Comparison of ENCODE assay signal across 1 cellular context in genomic region chr22:41091139-41092022, GRCh38.
TF ChIP-seq lines count a peak whose summit lies in the region.

No MANE protein-coding gene starts in this region.

TF ChIP-seq in HepG2, 621 proteins besides CTCF, POLR2A, EP300 and RAD21 (continued from another document and continues in another):
- TF ChIP-seq, protein P1, sequence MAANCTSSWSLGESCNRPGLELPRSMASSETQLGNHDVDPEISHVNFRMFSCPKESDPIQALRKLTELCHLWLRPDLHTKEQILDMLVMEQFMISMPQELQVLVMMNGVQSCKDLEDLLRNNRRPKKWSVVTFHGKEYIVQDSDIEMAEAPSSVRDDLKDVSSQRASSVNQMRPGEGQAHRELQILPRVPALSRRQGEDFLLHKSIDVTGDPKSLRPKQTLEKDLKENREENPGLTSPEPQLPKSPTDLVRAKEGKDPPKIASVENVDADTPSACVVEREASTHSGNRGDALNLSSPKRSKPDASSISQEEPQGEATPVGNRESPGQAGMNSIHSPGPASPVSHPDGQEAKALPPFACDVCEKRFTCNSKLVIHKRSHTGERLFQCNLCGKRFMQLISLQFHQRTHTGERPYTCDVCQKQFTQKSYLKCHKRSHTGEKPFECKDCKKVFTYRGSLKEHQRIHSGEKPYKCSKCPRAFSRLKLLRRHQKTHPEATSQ (CRISPR knock-in tag; IDR thresholded peaks at IDR 0.05; ENCODE audit: borderline replicate concordance), result peak; percentile 38; the same call in 1 of the 2 replicates
- 0 out of 2 replicates have a peak, but pooled peaks have one; percentile 24 for TF ChIP-seq KDM5A (IDR thresholded peaks at IDR 0.05; ENCODE audit: borderline replicate concordance, low read length)
- no peak for TF ChIP-seq MNT (IDR thresholded peaks at IDR 0.05)
- TF ChIP-seq SIX1 (CRISPR knock-in tag; IDR thresholded peaks at IDR 0.05; ENCODE audit: borderline replicate concordance), result peak; percentile 14; the same call in 1 of the 2 replicates
- TF ChIP-seq ZNF44 (CRISPR knock-in tag; IDR thresholded peaks at IDR 0.05), result no peak
- TF ChIP-seq TCF7L2 (IDR thresholded peaks at IDR 0.05; ENCODE audit: low read depth, low read length), result no peak
- 0 out of 2 replicates have a peak, but pooled peaks have one; percentile 77 for TF ChIP-seq ZNF83 (CRISPR knock-in tag; IDR thresholded peaks at IDR 0.05; ENCODE audit: borderline replicate concordance)
- TF ChIP-seq, protein P2, sequence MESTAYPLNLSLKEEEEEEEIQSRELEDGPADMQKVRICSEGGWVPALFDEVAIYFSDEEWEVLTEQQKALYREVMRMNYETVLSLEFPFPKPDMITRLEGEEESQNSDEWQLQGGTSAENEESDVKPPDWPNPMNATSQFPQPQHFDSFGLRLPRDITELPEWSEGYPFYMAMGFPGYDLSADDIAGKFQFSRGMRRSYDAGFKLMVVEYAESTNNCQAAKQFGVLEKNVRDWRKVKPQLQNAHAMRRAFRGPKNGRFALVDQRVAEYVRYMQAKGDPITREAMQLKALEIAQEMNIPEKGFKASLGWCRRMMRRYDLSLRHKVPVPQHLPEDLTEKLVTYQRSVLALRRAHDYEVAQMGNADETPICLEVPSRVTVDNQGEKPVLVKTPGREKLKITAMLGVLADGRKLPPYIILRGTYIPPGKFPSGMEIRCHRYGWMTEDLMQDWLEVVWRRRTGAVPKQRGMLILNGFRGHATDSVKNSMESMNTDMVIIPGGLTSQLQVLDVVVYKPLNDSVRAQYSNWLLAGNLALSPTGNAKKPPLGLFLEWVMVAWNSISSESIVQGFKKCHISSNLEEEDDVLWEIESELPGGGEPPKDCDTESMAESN (CRISPR knock-in tag; conservative IDR thresholded peaks at IDR 0.05), result 0 out of 2 replicates have a peak, but pooled peaks have one; percentile 42
- TF ChIP-seq, protein P3, sequence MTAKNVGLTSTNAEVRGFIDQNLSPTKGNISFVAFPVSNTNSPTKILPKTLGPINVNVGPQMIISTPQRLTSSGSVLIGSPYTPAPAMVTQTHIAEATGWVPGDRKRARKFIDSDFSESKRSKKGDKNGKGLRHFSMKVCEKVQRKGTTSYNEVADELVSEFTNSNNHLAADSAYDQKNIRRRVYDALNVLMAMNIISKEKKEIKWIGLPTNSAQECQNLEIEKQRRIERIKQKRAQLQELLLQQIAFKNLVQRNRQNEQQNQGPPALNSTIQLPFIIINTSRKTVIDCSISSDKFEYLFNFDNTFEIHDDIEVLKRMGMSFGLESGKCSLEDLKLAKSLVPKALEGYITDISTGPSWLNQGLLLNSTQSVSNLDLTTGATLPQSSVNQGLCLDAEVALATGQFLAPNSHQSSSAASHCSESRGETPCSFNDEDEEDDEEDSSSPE (CRISPR knock-in tag; IDR thresholded peaks at IDR 0.05), result peak; percentile 48
- peak; percentile 53; the same call in 1 of the 2 replicates for TF ChIP-seq ZNF34 (CRISPR knock-in tag; IDR thresholded peaks at IDR 0.05; ENCODE audit: borderline replicate concordance)
- no peak for TF ChIP-seq MAFG (CRISPR knock-in tag; IDR thresholded peaks at IDR 0.05)
- peak; percentile 56 for TF ChIP-seq NFYC (CRISPR knock-in tag; IDR thresholded peaks at IDR 0.05)
- no peak for TF ChIP-seq FOXP1 (IDR thresholded peaks at IDR 0.05)
- TF ChIP-seq FOXP1 (CRISPR knock-in tag; IDR thresholded peaks at IDR 0.05), result no peak
- TF ChIP-seq, protein P4, sequence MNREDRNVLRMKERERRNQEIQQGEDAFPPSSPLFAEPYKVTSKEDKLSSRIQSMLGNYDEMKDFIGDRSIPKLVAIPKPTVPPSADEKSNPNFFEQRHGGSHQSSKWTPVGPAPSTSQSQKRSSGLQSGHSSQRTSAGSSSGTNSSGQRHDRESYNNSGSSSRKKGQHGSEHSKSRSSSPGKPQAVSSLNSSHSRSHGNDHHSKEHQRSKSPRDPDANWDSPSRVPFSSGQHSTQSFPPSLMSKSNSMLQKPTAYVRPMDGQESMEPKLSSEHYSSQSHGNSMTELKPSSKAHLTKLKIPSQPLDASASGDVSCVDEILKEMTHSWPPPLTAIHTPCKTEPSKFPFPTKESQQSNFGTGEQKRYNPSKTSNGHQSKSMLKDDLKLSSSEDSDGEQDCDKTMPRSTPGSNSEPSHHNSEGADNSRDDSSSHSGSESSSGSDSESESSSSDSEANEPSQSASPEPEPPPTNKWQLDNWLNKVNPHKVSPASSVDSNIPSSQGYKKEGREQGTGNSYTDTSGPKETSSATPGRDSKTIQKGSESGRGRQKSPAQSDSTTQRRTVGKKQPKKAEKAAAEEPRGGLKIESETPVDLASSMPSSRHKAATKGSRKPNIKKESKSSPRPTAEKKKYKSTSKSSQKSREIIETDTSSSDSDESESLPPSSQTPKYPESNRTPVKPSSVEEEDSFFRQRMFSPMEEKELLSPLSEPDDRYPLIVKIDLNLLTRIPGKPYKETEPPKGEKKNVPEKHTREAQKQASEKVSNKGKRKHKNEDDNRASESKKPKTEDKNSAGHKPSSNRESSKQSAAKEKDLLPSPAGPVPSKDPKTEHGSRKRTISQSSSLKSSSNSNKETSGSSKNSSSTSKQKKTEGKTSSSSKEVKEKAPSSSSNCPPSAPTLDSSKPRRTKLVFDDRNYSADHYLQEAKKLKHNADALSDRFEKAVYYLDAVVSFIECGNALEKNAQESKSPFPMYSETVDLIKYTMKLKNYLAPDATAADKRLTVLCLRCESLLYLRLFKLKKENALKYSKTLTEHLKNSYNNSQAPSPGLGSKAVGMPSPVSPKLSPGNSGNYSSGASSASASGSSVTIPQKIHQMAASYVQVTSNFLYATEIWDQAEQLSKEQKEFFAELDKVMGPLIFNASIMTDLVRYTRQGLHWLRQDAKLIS (CRISPR knock-in tag; IDR thresholded peaks at IDR 0.05), result no peak
- TF ChIP-seq ZNF549 (CRISPR knock-in tag; IDR thresholded peaks at IDR 0.05), result no peak
- peak; percentile 93 for TF ChIP-seq ELF1 (CRISPR knock-in tag; IDR thresholded peaks at IDR 0.05)
- TF ChIP-seq, protein P5, sequence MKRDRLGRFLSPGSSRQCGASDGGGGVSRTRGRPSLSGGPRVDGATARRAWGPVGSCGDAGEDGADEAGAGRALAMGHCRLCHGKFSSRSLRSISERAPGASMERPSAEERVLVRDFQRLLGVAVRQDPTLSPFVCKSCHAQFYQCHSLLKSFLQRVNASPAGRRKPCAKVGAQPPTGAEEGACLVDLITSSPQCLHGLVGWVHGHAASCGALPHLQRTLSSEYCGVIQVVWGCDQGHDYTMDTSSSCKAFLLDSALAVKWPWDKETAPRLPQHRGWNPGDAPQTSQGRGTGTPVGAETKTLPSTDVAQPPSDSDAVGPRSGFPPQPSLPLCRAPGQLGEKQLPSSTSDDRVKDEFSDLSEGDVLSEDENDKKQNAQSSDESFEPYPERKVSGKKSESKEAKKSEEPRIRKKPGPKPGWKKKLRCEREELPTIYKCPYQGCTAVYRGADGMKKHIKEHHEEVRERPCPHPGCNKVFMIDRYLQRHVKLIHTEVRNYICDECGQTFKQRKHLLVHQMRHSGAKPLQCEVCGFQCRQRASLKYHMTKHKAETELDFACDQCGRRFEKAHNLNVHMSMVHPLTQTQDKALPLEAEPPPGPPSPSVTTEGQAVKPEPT (CRISPR knock-in tag; IDR thresholded peaks at IDR 0.05; ENCODE audit: low read depth), result 0 out of 2 replicates have a peak, but pooled peaks have one; percentile 62
- TF ChIP-seq CC2D1A (CRISPR knock-in tag; IDR thresholded peaks at IDR 0.05), result no peak
- TF ChIP-seq ZNF256 (CRISPR knock-in tag; conservative IDR thresholded peaks at IDR 0.05), result no peak
- peak; percentile 73; the same call in 1 of the 2 replicates for TF ChIP-seq ZNF790 (CRISPR knock-in tag; IDR thresholded peaks at IDR 0.05; ENCODE audit: borderline replicate concordance)
- TF ChIP-seq ZNF614 (CRISPR knock-in tag; IDR thresholded peaks at IDR 0.05; ENCODE audit: borderline replicate concordance), result no peak; the same call in 1 of the 2 replicates
- TF ChIP-seq ZNF431 (CRISPR knock-in tag; IDR thresholded peaks at IDR 0.05; ENCODE audit: borderline replicate concordance, low read depth), result 0 out of 2 replicates have a peak, but pooled peaks have one; percentile 3
- no peak for TF ChIP-seq KDM3A (CRISPR knock-in tag; IDR thresholded peaks at IDR 0.05; ENCODE audit: low read depth)
- no peak for TF ChIP-seq ZNF782 (CRISPR knock-in tag; IDR thresholded peaks at IDR 0.05; ENCODE audit: borderline replicate concordance)
- TF ChIP-seq ZNF7 (CRISPR knock-in tag; IDR thresholded peaks at IDR 0.05), result no peak
- TF ChIP-seq, protein P6, sequence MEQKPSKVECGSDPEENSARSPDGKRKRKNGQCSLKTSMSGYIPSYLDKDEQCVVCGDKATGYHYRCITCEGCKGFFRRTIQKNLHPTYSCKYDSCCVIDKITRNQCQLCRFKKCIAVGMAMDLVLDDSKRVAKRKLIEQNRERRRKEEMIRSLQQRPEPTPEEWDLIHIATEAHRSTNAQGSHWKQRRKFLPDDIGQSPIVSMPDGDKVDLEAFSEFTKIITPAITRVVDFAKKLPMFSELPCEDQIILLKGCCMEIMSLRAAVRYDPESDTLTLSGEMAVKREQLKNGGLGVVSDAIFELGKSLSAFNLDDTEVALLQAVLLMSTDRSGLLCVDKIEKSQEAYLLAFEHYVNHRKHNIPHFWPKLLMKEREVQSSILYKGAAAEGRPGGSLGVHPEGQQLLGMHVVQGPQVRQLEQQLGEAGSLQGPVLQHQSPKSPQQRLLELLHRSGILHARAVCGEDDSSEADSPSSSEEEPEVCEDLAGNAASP (CRISPR knock-in tag; IDR thresholded peaks at IDR 0.05; ENCODE audit: borderline replicate concordance), result no peak
- TF ChIP-seq SIX4 (CRISPR knock-in tag; IDR thresholded peaks at IDR 0.05), result no peak
- no peak; the same call in 1 of the 2 replicates for TF ChIP-seq ZNF749 (CRISPR knock-in tag; IDR thresholded peaks at IDR 0.05; ENCODE audit: borderline replicate concordance)
- TF ChIP-seq, protein P7, sequence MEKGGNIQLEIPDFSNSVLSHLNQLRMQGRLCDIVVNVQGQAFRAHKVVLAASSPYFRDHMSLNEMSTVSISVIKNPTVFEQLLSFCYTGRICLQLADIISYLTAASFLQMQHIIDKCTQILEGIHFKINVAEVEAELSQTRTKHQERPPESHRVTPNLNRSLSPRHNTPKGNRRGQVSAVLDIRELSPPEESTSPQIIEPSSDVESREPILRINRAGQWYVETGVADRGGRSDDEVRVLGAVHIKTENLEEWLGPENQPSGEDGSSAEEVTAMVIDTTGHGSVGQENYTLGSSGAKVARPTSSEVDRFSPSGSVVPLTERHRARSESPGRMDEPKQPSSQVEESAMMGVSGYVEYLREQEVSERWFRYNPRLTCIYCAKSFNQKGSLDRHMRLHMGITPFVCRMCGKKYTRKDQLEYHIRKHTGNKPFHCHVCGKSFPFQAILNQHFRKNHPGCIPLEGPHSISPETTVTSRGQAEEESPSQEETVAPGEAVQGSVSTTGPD (CRISPR knock-in tag; IDR thresholded peaks at IDR 0.05), result no peak
- peak; percentile 43; the same call in 1 of the 2 replicates for TF ChIP-seq POGZ (CRISPR knock-in tag; IDR thresholded peaks at IDR 0.05)
- TF ChIP-seq FOXA3 (CRISPR knock-in tag; IDR thresholded peaks at IDR 0.05), result 0 out of 2 replicates have a peak, but pooled peaks have one; percentile 9
- no peak; the same call in 1 of the 2 replicates for TF ChIP-seq ZMYM3 (CRISPR knock-in tag; IDR thresholded peaks at IDR 0.05)
- peak; percentile 87; the same call in 1 of the 2 replicates for TF ChIP-seq TAF1 (CRISPR knock-in tag; IDR thresholded peaks at IDR 0.05)
- no peak for TF ChIP-seq CEBPG (CRISPR knock-in tag; IDR thresholded peaks at IDR 0.05)
- TF ChIP-seq CAMTA2 (CRISPR knock-in tag; IDR thresholded peaks at IDR 0.05; ENCODE audit: borderline replicate concordance), result no peak
- no peak for TF ChIP-seq ARID5B (CRISPR knock-in tag; IDR thresholded peaks at IDR 0.05)
- TF ChIP-seq PHF20 (CRISPR knock-in tag; IDR thresholded peaks at IDR 0.05), result peak; percentile 24; the same call in 1 of the 2 replicates
- peak; percentile 52 for TF ChIP-seq HNRNPK (IDR thresholded peaks at IDR 0.05; ENCODE audit: low read depth, low read length, poor library complexity, severe bottlenecking)
- TF ChIP-seq ZNF772 (CRISPR knock-in tag; IDR thresholded peaks at IDR 0.05), result 0 out of 2 replicates have a peak, but pooled peaks have one; percentile 33
- no peak for TF ChIP-seq LCORL (IDR thresholded peaks at IDR 0.05)
- TF ChIP-seq LCORL (CRISPR knock-in tag; IDR thresholded peaks at IDR 0.05), result no peak; the same call in 1 of the 2 replicates
- no peak for TF ChIP-seq ZNF484 (CRISPR knock-in tag; IDR thresholded peaks at IDR 0.05; ENCODE audit: borderline replicate concordance, low read depth)
- no peak for TF ChIP-seq SOX5 (CRISPR knock-in tag; IDR thresholded peaks at IDR 0.05; ENCODE audit: borderline replicate concordance)
- TF ChIP-seq ZBTB1 (CRISPR knock-in tag; IDR thresholded peaks at IDR 0.05; ENCODE audit: borderline replicate concordance), result no peak
- TF ChIP-seq KLF16 (CRISPR knock-in tag; IDR thresholded peaks at IDR 0.05), result peak in 1 of 2 experiments; percentile 12; a peak in 1 of 4 replicates
- TF ChIP-seq RORA (CRISPR knock-in tag; IDR thresholded peaks at IDR 0.05), result no peak
